Comparison of ENCODE assay signal across 1 cellular context in the genomic region with DNA sequence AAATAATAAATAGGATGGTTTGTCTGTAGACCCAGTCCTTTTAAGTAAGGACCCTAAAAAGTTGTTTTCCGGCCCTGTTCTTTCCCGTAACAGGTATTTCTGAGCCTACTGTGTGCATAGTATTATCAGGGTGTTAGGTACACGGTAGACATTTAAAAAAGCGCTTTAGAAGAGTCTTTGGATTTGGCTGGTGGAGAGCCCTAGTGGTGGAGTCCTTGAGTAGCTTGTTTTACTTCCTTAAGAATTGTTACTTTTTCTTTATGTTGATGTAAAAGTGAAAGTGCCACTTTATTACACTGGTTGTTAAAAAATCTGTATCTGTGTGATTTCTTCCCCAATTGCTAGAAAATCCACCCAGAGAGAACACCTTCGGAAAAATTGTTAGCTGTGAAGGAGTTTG.
TF ChIP-seq lines count a peak whose summit lies in the region.

No MANE protein-coding gene starts in this region.

TF ChIP-seq in GM23338, 12 proteins besides CTCF, POLR2A, EP300 and RAD21 (continued from another document):
- TF ChIP-seq CREB1 (CRISPR knock-in tag; IDR thresholded peaks at IDR 0.05; ENCODE audit: low read depth) (no peak), STAT1 (IDR thresholded peaks at IDR 0.05; ENCODE audit: unreplicated experiment) (no peak), EZH2 (IDR thresholded peaks at IDR 0.05; ENCODE audit: low read depth, unreplicated experiment) (no peak), JUNB (IDR thresholded peaks at IDR 0.05; ENCODE audit: unreplicated experiment) (no peak), NANOG (IDR thresholded peaks at IDR 0.05; ENCODE audit: borderline replicate concordance) (no peak), POLR2AphosphoS5 (IDR thresholded peaks at IDR 0.05; ENCODE audit: low read depth) (no peak), EZH2phosphoT487 (IDR thresholded peaks at IDR 0.05; ENCODE audit: unreplicated experiment) (no peak)
- TF ChIP-seq, protein P1, sequence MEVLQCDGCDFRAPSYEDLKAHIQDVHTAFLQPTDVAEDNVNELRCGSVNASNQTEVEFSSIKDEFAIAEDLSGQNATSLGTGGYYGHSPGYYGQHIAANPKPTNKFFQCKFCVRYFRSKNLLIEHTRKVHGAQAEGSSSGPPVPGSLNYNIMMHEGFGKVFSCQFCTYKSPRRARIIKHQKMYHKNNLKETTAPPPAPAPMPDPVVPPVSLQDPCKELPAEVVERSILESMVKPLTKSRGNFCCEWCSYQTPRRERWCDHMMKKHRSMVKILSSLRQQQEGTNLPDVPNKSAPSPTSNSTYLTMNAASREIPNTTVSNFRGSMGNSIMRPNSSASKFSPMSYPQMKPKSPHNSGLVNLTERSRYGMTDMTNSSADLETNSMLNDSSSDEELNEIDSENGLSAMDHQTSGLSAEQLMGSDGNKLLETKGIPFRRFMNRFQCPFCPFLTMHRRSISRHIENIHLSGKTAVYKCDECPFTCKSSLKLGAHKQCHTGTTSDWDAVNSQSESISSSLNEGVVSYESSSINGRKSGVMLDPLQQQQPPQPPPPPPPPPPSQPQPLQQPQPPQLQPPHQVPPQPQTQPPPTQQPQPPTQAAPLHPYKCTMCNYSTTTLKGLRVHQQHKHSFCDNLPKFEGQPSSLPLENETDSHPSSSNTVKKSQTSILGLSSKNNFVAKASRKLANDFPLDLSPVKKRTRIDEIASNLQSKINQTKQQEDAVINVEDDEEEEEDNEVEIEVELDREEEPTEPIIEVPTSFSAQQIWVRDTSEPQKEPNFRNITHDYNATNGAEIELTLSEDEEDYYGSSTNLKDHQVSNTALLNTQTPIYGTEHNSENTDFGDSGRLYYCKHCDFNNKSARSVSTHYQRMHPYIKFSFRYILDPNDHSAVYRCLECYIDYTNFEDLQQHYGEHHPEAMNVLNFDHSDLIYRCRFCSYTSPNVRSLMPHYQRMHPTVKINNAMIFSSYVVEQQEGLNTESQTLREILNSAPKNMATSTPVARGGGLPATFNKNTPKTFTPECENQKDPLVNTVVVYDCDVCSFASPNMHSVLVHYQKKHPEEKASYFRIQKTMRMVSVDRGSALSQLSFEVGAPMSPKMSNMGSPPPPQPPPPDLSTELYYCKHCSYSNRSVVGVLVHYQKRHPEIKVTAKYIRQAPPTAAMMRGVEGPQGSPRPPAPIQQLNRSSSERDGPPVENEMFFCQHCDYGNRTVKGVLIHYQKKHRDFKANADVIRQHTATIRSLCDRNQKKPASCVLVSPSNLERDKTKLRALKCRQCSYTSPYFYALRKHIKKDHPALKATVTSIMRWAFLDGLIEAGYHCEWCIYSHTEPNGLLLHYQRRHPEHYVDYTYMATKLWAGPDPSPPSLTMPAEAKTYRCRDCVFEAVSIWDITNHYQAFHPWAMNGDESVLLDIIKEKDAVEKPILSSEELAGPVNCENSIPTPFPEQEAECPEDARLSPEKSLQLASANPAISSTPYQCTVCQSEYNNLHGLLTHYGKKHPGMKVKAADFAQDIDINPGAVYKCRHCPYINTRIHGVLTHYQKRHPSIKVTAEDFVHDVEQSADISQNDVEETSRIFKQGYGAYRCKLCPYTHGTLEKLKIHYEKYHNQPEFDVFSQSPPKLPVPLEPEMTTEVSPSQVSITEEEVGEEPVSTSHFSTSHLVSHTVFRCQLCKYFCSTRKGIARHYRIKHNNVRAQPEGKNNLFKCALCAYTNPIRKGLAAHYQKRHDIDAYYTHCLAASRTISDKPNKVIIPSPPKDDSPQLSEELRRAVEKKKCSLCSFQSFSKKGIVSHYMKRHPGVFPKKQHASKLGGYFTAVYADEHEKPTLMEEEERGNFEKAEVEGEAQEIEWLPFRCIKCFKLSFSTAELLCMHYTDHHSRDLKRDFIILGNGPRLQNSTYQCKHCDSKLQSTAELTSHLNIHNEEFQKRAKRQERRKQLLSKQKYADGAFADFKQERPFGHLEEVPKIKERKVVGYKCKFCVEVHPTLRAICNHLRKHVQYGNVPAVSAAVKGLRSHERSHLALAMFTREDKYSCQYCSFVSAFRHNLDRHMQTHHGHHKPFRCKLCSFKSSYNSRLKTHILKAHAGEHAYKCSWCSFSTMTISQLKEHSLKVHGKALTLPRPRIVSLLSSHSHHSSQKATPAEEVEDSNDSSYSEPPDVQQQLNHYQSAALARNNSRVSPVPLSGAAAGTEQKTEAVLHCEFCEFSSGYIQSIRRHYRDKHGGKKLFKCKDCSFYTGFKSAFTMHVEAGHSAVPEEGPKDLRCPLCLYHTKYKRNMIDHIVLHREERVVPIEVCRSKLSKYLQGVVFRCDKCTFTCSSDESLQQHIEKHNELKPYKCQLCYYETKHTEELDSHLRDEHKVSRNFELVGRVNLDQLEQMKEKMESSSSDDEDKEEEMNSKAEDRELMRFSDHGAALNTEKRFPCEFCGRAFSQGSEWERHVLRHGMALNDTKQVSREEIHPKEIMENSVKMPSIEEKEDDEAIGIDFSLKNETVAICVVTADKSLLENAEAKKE (CRISPR knock-in tag; IDR thresholded peaks at IDR 0.05) = no peak
- TF ChIP-seq, protein P2, sequence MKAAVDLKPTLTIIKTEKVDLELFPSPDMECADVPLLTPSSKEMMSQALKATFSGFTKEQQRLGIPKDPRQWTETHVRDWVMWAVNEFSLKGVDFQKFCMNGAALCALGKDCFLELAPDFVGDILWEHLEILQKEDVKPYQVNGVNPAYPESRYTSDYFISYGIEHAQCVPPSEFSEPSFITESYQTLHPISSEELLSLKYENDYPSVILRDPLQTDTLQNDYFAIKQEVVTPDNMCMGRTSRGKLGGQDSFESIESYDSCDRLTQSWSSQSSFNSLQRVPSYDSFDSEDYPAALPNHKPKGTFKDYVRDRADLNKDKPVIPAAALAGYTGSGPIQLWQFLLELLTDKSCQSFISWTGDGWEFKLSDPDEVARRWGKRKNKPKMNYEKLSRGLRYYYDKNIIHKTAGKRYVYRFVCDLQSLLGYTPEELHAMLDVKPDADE (IDR thresholded peaks at IDR 0.05) = no peak
